ENCODE assay signal across 1 cellular context in genomic region chr12:77047341-77048202, GRCh38.
TF ChIP-seq lines count a peak whose summit lies in the region.

No MANE protein-coding gene starts in this region.

TF ChIP-seq in HCT116, 20 proteins besides CTCF, POLR2A, EP300 and RAD21 (continued from another document):
- TF ChIP-seq YY1 (IDR thresholded peaks at IDR 0.05; ENCODE audit: extremely low read depth, insufficient replicate concordance, low read depth, low read length) = no peak
- no peak for TF ChIP-seq FOSL1 (IDR thresholded peaks at IDR 0.05; ENCODE audit: low read depth)
- TF ChIP-seq JUND (IDR thresholded peaks at IDR 0.05) = no peak
- no peak for TF ChIP-seq TCF7L2 (IDR thresholded peaks at IDR 0.05; ENCODE audit: borderline replicate concordance, extremely low read depth, insufficient read depth, insufficient read length)
- no peak for TF ChIP-seq SP1 (IDR thresholded peaks at IDR 0.05; ENCODE audit: low read depth)
